ENCODE assay signal across 1 cellular context in genomic region chr5:84272776-84273516, GRCh38.
TF ChIP-seq lines count a peak whose summit lies in the region.

No MANE protein-coding gene starts in this region.

TF ChIP-seq in GM12878, 131 proteins besides CTCF, POLR2A, EP300 and RAD21 (continued from another document):
- 0 out of 2 replicates have a peak, but pooled peaks have one; percentile 16 for TF ChIP-seq MLLT1 (IDR thresholded peaks at IDR 0.05)
- peak in 1 of 2 experiments; percentile 37; a peak in 1 of 4 replicates for TF ChIP-seq IKZF2 (IDR thresholded peaks at IDR 0.05)
- TF ChIP-seq RELB (IDR thresholded peaks at IDR 0.05; ENCODE audit: low read depth): peak; percentile 49; the same call in 1 of the 2 replicates
- no peak for TF ChIP-seq SREBF1 (IDR thresholded peaks at IDR 0.05; ENCODE audit: low read length)
- peak; percentile 31; the same call in 1 of the 2 replicates for TF ChIP-seq IKZF1 (conservative IDR thresholded peaks at IDR 0.05)
